1 cellular context compared by ENCODE assay signal in the genomic region with DNA sequence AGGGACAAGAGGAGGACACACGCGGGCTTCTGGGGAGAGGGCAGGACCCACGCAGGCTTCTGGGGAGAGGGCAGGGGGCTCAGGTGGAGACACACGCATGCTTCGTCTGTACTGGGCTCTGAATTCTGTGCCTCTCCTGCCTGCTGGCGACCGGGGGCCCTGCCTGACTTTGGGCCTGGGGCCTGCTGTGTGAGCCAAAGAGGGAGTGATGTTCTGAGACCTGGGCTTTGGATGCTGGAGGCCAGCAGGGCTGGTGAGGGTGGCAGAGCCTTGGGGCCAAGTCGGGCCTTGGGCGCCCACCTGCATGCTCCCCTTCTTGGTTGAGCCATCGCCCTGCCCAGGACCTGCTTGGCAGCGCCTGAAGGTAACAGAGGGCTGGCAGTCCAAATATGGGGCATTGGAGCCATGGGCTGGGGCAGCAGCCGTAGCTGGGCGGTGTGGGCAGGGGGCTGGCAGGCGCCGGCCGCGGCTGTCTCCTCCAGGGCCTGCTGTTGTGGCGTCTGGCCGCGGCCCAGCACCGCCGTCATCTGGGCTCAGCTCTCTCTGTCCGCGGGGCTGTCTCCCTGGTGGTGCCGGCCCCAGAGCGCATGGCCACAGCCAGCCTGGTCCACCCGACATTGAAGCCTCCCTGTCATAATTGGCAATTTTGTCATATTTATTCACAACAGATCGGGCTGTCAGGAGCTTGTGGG.
TF ChIP-seq lines count a peak whose summit lies in the region.

No MANE protein-coding gene starts in this region.

TF ChIP-seq in GM23338, 12 proteins besides CTCF, POLR2A, EP300 and RAD21 (continued from another document):
- TF ChIP-seq, protein P1, sequence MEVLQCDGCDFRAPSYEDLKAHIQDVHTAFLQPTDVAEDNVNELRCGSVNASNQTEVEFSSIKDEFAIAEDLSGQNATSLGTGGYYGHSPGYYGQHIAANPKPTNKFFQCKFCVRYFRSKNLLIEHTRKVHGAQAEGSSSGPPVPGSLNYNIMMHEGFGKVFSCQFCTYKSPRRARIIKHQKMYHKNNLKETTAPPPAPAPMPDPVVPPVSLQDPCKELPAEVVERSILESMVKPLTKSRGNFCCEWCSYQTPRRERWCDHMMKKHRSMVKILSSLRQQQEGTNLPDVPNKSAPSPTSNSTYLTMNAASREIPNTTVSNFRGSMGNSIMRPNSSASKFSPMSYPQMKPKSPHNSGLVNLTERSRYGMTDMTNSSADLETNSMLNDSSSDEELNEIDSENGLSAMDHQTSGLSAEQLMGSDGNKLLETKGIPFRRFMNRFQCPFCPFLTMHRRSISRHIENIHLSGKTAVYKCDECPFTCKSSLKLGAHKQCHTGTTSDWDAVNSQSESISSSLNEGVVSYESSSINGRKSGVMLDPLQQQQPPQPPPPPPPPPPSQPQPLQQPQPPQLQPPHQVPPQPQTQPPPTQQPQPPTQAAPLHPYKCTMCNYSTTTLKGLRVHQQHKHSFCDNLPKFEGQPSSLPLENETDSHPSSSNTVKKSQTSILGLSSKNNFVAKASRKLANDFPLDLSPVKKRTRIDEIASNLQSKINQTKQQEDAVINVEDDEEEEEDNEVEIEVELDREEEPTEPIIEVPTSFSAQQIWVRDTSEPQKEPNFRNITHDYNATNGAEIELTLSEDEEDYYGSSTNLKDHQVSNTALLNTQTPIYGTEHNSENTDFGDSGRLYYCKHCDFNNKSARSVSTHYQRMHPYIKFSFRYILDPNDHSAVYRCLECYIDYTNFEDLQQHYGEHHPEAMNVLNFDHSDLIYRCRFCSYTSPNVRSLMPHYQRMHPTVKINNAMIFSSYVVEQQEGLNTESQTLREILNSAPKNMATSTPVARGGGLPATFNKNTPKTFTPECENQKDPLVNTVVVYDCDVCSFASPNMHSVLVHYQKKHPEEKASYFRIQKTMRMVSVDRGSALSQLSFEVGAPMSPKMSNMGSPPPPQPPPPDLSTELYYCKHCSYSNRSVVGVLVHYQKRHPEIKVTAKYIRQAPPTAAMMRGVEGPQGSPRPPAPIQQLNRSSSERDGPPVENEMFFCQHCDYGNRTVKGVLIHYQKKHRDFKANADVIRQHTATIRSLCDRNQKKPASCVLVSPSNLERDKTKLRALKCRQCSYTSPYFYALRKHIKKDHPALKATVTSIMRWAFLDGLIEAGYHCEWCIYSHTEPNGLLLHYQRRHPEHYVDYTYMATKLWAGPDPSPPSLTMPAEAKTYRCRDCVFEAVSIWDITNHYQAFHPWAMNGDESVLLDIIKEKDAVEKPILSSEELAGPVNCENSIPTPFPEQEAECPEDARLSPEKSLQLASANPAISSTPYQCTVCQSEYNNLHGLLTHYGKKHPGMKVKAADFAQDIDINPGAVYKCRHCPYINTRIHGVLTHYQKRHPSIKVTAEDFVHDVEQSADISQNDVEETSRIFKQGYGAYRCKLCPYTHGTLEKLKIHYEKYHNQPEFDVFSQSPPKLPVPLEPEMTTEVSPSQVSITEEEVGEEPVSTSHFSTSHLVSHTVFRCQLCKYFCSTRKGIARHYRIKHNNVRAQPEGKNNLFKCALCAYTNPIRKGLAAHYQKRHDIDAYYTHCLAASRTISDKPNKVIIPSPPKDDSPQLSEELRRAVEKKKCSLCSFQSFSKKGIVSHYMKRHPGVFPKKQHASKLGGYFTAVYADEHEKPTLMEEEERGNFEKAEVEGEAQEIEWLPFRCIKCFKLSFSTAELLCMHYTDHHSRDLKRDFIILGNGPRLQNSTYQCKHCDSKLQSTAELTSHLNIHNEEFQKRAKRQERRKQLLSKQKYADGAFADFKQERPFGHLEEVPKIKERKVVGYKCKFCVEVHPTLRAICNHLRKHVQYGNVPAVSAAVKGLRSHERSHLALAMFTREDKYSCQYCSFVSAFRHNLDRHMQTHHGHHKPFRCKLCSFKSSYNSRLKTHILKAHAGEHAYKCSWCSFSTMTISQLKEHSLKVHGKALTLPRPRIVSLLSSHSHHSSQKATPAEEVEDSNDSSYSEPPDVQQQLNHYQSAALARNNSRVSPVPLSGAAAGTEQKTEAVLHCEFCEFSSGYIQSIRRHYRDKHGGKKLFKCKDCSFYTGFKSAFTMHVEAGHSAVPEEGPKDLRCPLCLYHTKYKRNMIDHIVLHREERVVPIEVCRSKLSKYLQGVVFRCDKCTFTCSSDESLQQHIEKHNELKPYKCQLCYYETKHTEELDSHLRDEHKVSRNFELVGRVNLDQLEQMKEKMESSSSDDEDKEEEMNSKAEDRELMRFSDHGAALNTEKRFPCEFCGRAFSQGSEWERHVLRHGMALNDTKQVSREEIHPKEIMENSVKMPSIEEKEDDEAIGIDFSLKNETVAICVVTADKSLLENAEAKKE (CRISPR knock-in tag; IDR thresholded peaks at IDR 0.05), result no peak
- no peak for TF ChIP-seq EZH2phosphoT487 (IDR thresholded peaks at IDR 0.05; ENCODE audit: unreplicated experiment)
- TF ChIP-seq, protein P2, sequence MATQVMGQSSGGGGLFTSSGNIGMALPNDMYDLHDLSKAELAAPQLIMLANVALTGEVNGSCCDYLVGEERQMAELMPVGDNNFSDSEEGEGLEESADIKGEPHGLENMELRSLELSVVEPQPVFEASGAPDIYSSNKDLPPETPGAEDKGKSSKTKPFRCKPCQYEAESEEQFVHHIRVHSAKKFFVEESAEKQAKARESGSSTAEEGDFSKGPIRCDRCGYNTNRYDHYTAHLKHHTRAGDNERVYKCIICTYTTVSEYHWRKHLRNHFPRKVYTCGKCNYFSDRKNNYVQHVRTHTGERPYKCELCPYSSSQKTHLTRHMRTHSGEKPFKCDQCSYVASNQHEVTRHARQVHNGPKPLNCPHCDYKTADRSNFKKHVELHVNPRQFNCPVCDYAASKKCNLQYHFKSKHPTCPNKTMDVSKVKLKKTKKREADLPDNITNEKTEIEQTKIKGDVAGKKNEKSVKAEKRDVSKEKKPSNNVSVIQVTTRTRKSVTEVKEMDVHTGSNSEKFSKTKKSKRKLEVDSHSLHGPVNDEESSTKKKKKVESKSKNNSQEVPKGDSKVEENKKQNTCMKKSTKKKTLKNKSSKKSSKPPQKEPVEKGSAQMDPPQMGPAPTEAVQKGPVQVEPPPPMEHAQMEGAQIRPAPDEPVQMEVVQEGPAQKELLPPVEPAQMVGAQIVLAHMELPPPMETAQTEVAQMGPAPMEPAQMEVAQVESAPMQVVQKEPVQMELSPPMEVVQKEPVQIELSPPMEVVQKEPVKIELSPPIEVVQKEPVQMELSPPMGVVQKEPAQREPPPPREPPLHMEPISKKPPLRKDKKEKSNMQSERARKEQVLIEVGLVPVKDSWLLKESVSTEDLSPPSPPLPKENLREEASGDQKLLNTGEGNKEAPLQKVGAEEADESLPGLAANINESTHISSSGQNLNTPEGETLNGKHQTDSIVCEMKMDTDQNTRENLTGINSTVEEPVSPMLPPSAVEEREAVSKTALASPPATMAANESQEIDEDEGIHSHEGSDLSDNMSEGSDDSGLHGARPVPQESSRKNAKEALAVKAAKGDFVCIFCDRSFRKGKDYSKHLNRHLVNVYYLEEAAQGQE (IDR thresholded peaks at IDR 0.05; ENCODE audit: unreplicated experiment), result no peak
- no peak for TF ChIP-seq CREB1 (CRISPR knock-in tag; IDR thresholded peaks at IDR 0.05; ENCODE audit: low read depth)
